In genomic region chr15:35089556-35089955, GRCh38 we compare ENCODE assay signal across 29 cellular contexts. TPM values are rescaled to one million over a fixed set of nuclear protein-coding genes. Genes with fewer than 3 reads are reported as not detected.
"Had no signal": no experiment of that assay in that cellular context is flagged by ENCODE, and none has a peak within 500 bp of the region (broad histone marks: within the 10 kb centered on the region; RNA-seq: fewer than 3 reads in every experiment).

No MANE protein-coding gene starts in this region.

- ATAC-seq: left colon; left lung; lower lobe of right lung; natural killer cell; pancreas; right cardiac atrium; sciatic nerve; stimulated activated effector memory CD8-positive, alpha-beta T cell treated with anti-CD3 and anti-CD28 coated beads, Interleukin-12 subunit alpha, Interleukin-12 subunit beta, amount 100 ng/mL, for 72 hours; upper lobe of right lung had no signal

- H3K27me3 ChIP-seq: left lung, pancreas, suprapubic skin, tibial artery, upper lobe of right lung had no signal

- H3K4me1 Mint-ChIP-seq: naive B cell; natural killer cell; neural crest cell; stimulated activated effector memory CD8-positive, alpha-beta T cell treated with anti-CD3 and anti-CD28 coated beads, Interleukin-12 subunit alpha, Interleukin-12 subunit beta, amount 100 ng/mL, for 72 hours had no signal

- H3K27me3 Mint-ChIP-seq: stimulated activated naive CD8-positive, alpha-beta T cell treated with anti-CD3 and anti-CD28 coated beads, Interleukin-15, Interleukin-2, amounts not matched to agents 100 ng/mL and 50 ng/mL, for 24 hours had no signal

- H3K36me3 Mint-ChIP-seq: natural killer cell; stimulated activated effector memory CD8-positive, alpha-beta T cell treated with anti-CD3 and anti-CD28 coated beads, Interleukin-12 subunit alpha, Interleukin-12 subunit beta, amount 100 ng/mL, for 72 hours had no signal

- H3K27ac ChIP-seq: left lung, lower lobe of right lung, pancreas, prostate gland, skin epidermis, suprapubic skin, thoracic aorta, tibial artery, upper lobe of right lung had no signal

- H3K9me3 ChIP-seq: left lung, lower lobe of right lung, pancreas, prostate gland, suprapubic skin, thoracic aorta, tibial artery, upper lobe of right lung had no signal

- DNase-seq: hippocampal formation; kidney glomerular epithelial cell; left colon; left lung; lower lobe of right lung; mammary epithelial cell; mesenchymal stem cell; naive B cell; natural killer cell; nucleus accumbens; pancreas; posterior cingulate gyrus; retina; right cardiac atrium; stimulated activated CD4-positive, alpha-beta T cell treated with anti-CD3 and anti-CD28 coated beads, Interleukin-4, amount 100 ng/mL, for 24 hours; stimulated activated naive CD4-positive, alpha-beta T cell; tibial artery; upper lobe of right lung had no signal

- H3K4me1 ChIP-seq: left lung, lower lobe of right lung, pancreas, prostate gland, suprapubic skin, tibial artery, upper lobe of right lung had no signal

- H3K4me3 Mint-ChIP-seq: naive B cell; natural killer cell; neural crest cell; stimulated activated effector memory CD8-positive, alpha-beta T cell treated with anti-CD3 and anti-CD28 coated beads, Interleukin-12 subunit alpha, Interleukin-12 subunit beta, amount 100 ng/mL, for 72 hours; stimulated activated naive CD8-positive, alpha-beta T cell treated with anti-CD3 and anti-CD28 coated beads, Interleukin-15, Interleukin-2, amounts not matched to agents 100 ng/mL and 50 ng/mL, for 24 hours had no signal

- H3K36me3 ChIP-seq: left lung, lower lobe of right lung, pancreas, prostate gland, suprapubic skin, thoracic aorta, tibial artery, upper lobe of right lung had no signal

- H3K4me3 ChIP-seq: left lung, lower lobe of right lung, pancreas, prostate gland, skin epidermis, suprapubic skin, thoracic aorta, tibial artery, upper lobe of right lung had no signal

- H3K9me3 Mint-ChIP-seq: natural killer cell; stimulated activated effector memory CD8-positive, alpha-beta T cell treated with anti-CD3 and anti-CD28 coated beads, Interleukin-12 subunit alpha, Interleukin-12 subunit beta, amount 100 ng/mL, for 72 hours; stimulated activated naive CD8-positive, alpha-beta T cell treated with anti-CD3 and anti-CD28 coated beads, Interleukin-15, Interleukin-2, amounts not matched to agents 100 ng/mL and 50 ng/mL, for 24 hours had no signal

- FAIRE-seq: keratinocyte, pancreas, urothelium cell line had no signal

- H3K27ac Mint-ChIP-seq: naive B cell; natural killer cell; stimulated activated effector memory CD8-positive, alpha-beta T cell treated with anti-CD3 and anti-CD28 coated beads, Interleukin-12 subunit alpha, Interleukin-12 subunit beta, amount 100 ng/mL, for 72 hours; stimulated activated naive CD8-positive, alpha-beta T cell treated with anti-CD3 and anti-CD28 coated beads, Interleukin-15, Interleukin-2, amounts not matched to agents 100 ng/mL and 50 ng/mL, for 24 hours had no signal

RNA-seq across cellular contexts. Expression of gene NANOGP8, which starts 4.5 kb away (rescaled TPM):
- total RNA-seq: mammary epithelial cell, natural killer cell, neural crest cell, right cardiac atrium, upper lobe of right lung had no signal
- polyA plus RNA-seq: keratinocyte, liver, mammary epithelial cell had no signal
